ENCODE assay signal across 8 cellular contexts in genomic region chr1:156149374-156150106, GRCh38. TPM values are rescaled to one million over a fixed set of nuclear protein-coding genes. Genes with fewer than 3 reads are reported as not detected.
DNase-seq lines count a peak whose midpoint lies in the region; ATAC-seq and TF ChIP-seq lines count a peak whose summit lies in the region.

No MANE protein-coding gene starts in this region.

- BruUV-seq in OCI-LY7 (replicated peaks; lab: Mats Ljungman, UMichigan) = no TSS peak

- peak overlapping the region; percentile 95 for H3K27ac ChIP-seq in OCI-LY7 (ENCODE audit: low read depth, low read length, poor library complexity, severe bottlenecking)

- peaks cover 37% of the 10 kb centered on the region; the same call in 1 of the 2 replicates for H3K79me2 ChIP-seq in OCI-LY7 (ENCODE audit: insufficient read depth, low read depth, low read length)

- intact Hi-C loops in OCI-LY7 (cut with micrococcal nuclease; ENCODE audit: unreplicated experiment) = loop anchor here (5.0 kb wide), 2 partner anchors 188 to 343 kb away; partner anchors contain the start of genes CCT3 and TSACC

- H3K4me3 ChIP-seq in OCI-LY7 (ENCODE audit: low read depth, low read length, poor library complexity, severe bottlenecking) = peak overlapping the region; percentile 78

- H3K9me3 ChIP-seq in OCI-LY7 (ENCODE audit: low read length) = no peaks in the 10 kb centered on the region

- ATAC-seq in HG02642 (IDR thresholded peaks at IDR 0.05; ENCODE audit: poor library complexity, unreplicated experiment) = peak; percentile 51
- ATAC-seq in stimulated activated effector memory CD8-positive, alpha-beta T cell treated with anti-CD3 and anti-CD28 coated beads, Interleukin-12 subunit alpha, Interleukin-12 subunit beta, amount 100 ng/mL, for 72 hours = no peak

- H3K36me3 ChIP-seq in OCI-LY7 (ENCODE audit: insufficient read depth, low read length) = 0 out of 2 replicates have a peak, but pooled peaks cover under 1% of the 10 kb centered on the region

- no peaks in the 10 kb centered on the region for H4K20me1 ChIP-seq in OCI-LY7 (ENCODE audit: insufficient read depth, low read length)

- no peak overlapping the region; the same call in 1 of the 2 replicates for H2AFZ ChIP-seq in OCI-LY7 (ENCODE audit: low read length)

- H3K4me3 Mint-ChIP-seq in stimulated activated effector memory CD8-positive, alpha-beta T cell treated with anti-CD3 and anti-CD28 coated beads, Interleukin-12 subunit alpha, Interleukin-12 subunit beta, amount 100 ng/mL, for 72 hours = no peak overlapping the region

- H3K9me2 ChIP-seq in OCI-LY7 (ENCODE audit: insufficient read depth, low read length) = no peaks in the 10 kb centered on the region

- H3K4me1 Mint-ChIP-seq in stimulated activated effector memory CD8-positive, alpha-beta T cell treated with anti-CD3 and anti-CD28 coated beads, Interleukin-12 subunit alpha, Interleukin-12 subunit beta, amount 100 ng/mL, for 72 hours = peaks cover 79% of the 10 kb centered on the region

- H3K27ac Mint-ChIP-seq in stimulated activated effector memory CD8-positive, alpha-beta T cell treated with anti-CD3 and anti-CD28 coated beads, Interleukin-12 subunit alpha, Interleukin-12 subunit beta, amount 100 ng/mL, for 72 hours = peak overlapping the region; percentile 94

- H3K4me2 ChIP-seq in OCI-LY7 (ENCODE audit: low read length) = peak overlapping the region; percentile 85

- POLR2A ChIA-PET in OCI-LY7 (lab: Charles Lee) = interaction anchor here (0.9 to 2.3 kb wide), 9 partner anchors 9 to 133 kb away, joined by 3 to 11 read pairs (median 4); partner anchors contain the start of genes PMF1, SLC25A44 and SMG5

- H3K4me1 ChIP-seq in OCI-LY7 (ENCODE audit: insufficient read depth, low read length, poor library complexity, severe bottlenecking) = peaks cover 71% of the 10 kb centered on the region

- DNase-seq in NCI-H748 (lab: John Stamatoyannopoulos, UW; ENCODE audit: unreplicated experiment) = peak; percentile 30
- DNase-seq in NCI-H748 treated with DMSO at 0.1 percent for 48 hours (lab: John Stamatoyannopoulos, UW) = no peak
- peak; percentile 91 for DNase-seq in OCI-LY7 (ENCODE audit: low spot score)
- no peak for DNase-seq in stimulated activated effector memory CD8-positive, alpha-beta T cell treated with anti-CD3 and anti-CD28 coated beads, Interleukin-12 subunit alpha, Interleukin-12 subunit beta, amount 100 ng/mL, for 72 hours (ENCODE audit: low spot score in 2 of 2)
- DNase-seq in AG08396 (ENCODE audit: low spot score) = no peak
- no peak for DNase-seq in DMS53 treated with DMSO at 0.1 percent for 48 hours (lab: John Stamatoyannopoulos, UW; ENCODE audit: unreplicated experiment)
- DNase-seq in activated CD4-positive, alpha-beta T cell treated with anti-CD3 and anti-CD28 coated beads, Interleukin-2, amount 50 U/mL, for 4 hours = no peak

- peaks cover 25% of the 10 kb centered on the region for H3K36me3 Mint-ChIP-seq in stimulated activated effector memory CD8-positive, alpha-beta T cell treated with anti-CD3 and anti-CD28 coated beads, Interleukin-12 subunit alpha, Interleukin-12 subunit beta, amount 100 ng/mL, for 72 hours

- CTCF ChIA-PET in OCI-LY7 (lab: Charles Lee; ENCODE audit: unreplicated experiment) = interaction anchor here (0.6 kb wide), 2 partner anchors 10 to 1145 kb away, joined by 3 to 5 read pairs; no protein-coding TSS in a partner anchor

- TF ChIP-seq CTCF in OCI-LY7 (conservative IDR thresholded peaks at IDR 0.05; ENCODE audit: low read length) = no peak

- no peaks in the 10 kb centered on the region for H3K9me3 Mint-ChIP-seq in stimulated activated effector memory CD8-positive, alpha-beta T cell treated with anti-CD3 and anti-CD28 coated beads, Interleukin-12 subunit alpha, Interleukin-12 subunit beta, amount 100 ng/mL, for 72 hours

RNA-seq across cellular contexts. Expression of gene SEMA4A, which starts 3.8 kb away (rescaled TPM):
- 77.8 and 81.2 TPM in 2 replicates for total RNA-seq in OCI-LY7 (2014; rRNA removed; shearing (Covaris generic))
- 196 and 205 TPM in 2 replicates for total RNA-seq in OCI-LY7 (2022)

RNA-seq across cellular contexts. Expression of gene LMNA, which starts 35.0 kb away (rescaled TPM):
- total RNA-seq in OCI-LY7 (2014; rRNA removed; shearing (Covaris generic)) = 12.9 and 14.3 TPM in 2 replicates
- total RNA-seq in OCI-LY7 (2022) = 5.0 and 6.5 TPM in 2 replicates

RNA-seq across cellular contexts. Expression of gene SLC25A44, which starts 44.4 kb away (rescaled TPM):
- total RNA-seq in OCI-LY7 (2014; rRNA removed; shearing (Covaris generic)) = 8.5 and 11.0 TPM in 2 replicates
- 22.5 and 26.1 TPM in 2 replicates for total RNA-seq in OCI-LY7 (2022)

Comparison
In these comparisons a context has a peak if more than half of its experiments do, and no peak if none do; other contexts are left out.
1. DNase-seq: peak in NCI-H748 (single experiment) and OCI-LY7 (single experiment); none in NCI-H748 treated with DMSO at 0.1 percent for 48 hours (single experiment), stimulated activated effector memory CD8-positive, alpha-beta T cell treated with anti-CD3 and anti-CD28 coated beads, Interleukin-12 subunit alpha, Interleukin-12 subunit beta, amount 100 ng/mL, for 72 hours (0 of 2), AG08396 (single experiment), DMS53 treated with DMSO at 0.1 percent for 48 hours (single experiment) and activated CD4-positive, alpha-beta T cell treated with anti-CD3 and anti-CD28 coated beads, Interleukin-2, amount 50 U/mL, for 4 hours (0 of 2).